Comparison of ENCODE assay signal across 8 cellular contexts in genomic region chr1:241356519-241357365, GRCh38. TPM values are rescaled to one million over a fixed set of nuclear protein-coding genes. Genes with fewer than 3 reads are reported as not detected.
A peak's percentile ranks its signal among the peaks of the same experiment; 100 is the strongest.
DNase-seq lines count a peak whose midpoint lies in the region; ATAC-seq, FAIRE-seq and TF ChIP-seq lines count a peak whose summit lies in the region.

Gene RGS7 (minus strand): TSS chr1:241357205.

- H3K4me3 ChIP-seq in A549, result peak within 1 kb of the TSS; percentile 68
- H3K4me3 ChIP-seq in astrocyte of the cerebellum (ENCODE audit: low read depth, low read length), result peak within 1 kb of the TSS; percentile 51

- TF ChIP-seq CTCF in A549 (IDR thresholded peaks at IDR 0.05) (no peak), astrocyte of the cerebellum (IDR thresholded peaks at IDR 0.05; ENCODE audit: low read depth, low read length, missing control alignments) (no peak)

- in situ Hi-C loops in astrocyte of the cerebellum (cut with HindIII; ENCODE audit: low sequenced_read_pairs), result no loop called here

- DNase-seq in A549 (ENCODE audit: low read depth in 1 of 2, low spot score in 1 of 2) (peak; percentile 19 to 36), GM18507 (ENCODE audit: extremely low spot score, insufficient read length, low read depth) (peak; percentile 5), NCI-H2227 (lab: John Stamatoyannopoulos, UW; ENCODE audit: unreplicated experiment) (peak; percentile 83), astrocyte of the cerebellum (ENCODE audit: low read depth) (no peak), hippocampal formation (lab: John Stamatoyannopoulos, UW) (peak; percentile 50 to 54), putamen (ENCODE audit: low spot score) (peak; percentile 76), AML-193 (lab: John Stamatoyannopoulos, UW) (no peak)

- peak within 1 kb of the TSS; percentile 95 for H3K4me2 ChIP-seq in A549

- ATAC-seq in A549, result peak; percentile 84 to 87
- ATAC-seq in HG02970 (IDR thresholded peaks at IDR 0.05; ENCODE audit: low FRiP score, unreplicated experiment), result peak; percentile 74

- TF ChIP-seq POLR2A in A549 (IDR thresholded peaks at IDR 0.05; ENCODE audit: low read length), result no peak

- 5% methylated on average over 2 of the region's 105 CpGs for WGBS in A549 (ENCODE audit: missing lambda C conversion rate)

- CTCF ChIA-PET in A549 (lab: Yijun Ruan, JAX), result interaction anchor here (1.0 to 1.2 kb wide), 2 partner anchors 625 to 665 kb away, joined by 3 to 4 read pairs; no protein-coding TSS in a partner anchor

- FAIRE-seq in A549 (lab: Jason Lieb, UNC) (no peak), GM18507 (lab: Jason Lieb, UNC) (no peak)

- no peak for TF ChIP-seq EP300 in A549 (IDR thresholded peaks at IDR 0.05)

- peaks cover 7% of the 10 kb centered on the region; the same call in 1 of the 3 replicates for H3K4me1 ChIP-seq in A549

- H3K27ac ChIP-seq in A549, result peak within 1 kb of the TSS in 1 of 2 experiments; percentile 67; a peak in 3 of 6 replicates

- POLR2A ChIA-PET in A549 (lab: Yijun Ruan, JAX), result no interaction called here

- no peaks in the 10 kb centered on the region for H3K9me3 ChIP-seq in A549

- TF ChIP-seq RAD21 in A549 (conservative IDR thresholded peaks at IDR 0.05 in 1 of 2, IDR thresholded peaks at IDR 0.05 in 1 of 2), result no peak

TF ChIP-seq in A549, 52 proteins besides CTCF, POLR2A, EP300 and RAD21:
- TF ChIP-seq HOXB13 (CRISPR knock-in tag; IDR thresholded peaks at IDR 0.05; ENCODE audit: low read depth) (no peak), CHD4 (IDR thresholded peaks at IDR 0.05; ENCODE audit: borderline replicate concordance) (no peak), HES2 (IDR thresholded peaks at IDR 0.05) (no peak), EHMT2 (IDR thresholded peaks at IDR 0.05; ENCODE audit: low read depth) (no peak), FOSL2 (IDR thresholded peaks at IDR 0.05) (no peak), FOSL2 (CRISPR knock-in tag; IDR thresholded peaks at IDR 0.05) (no peak), KDM1A (IDR thresholded peaks at IDR 0.05; ENCODE audit: low read depth) (no peak), TFCP2L1 (CRISPR knock-in tag; IDR thresholded peaks at IDR 0.05) (no peak), E2F6 (IDR thresholded peaks at IDR 0.05; ENCODE audit: borderline replicate concordance, low read depth) (peak; percentile 51; the same call in 1 of the 2 replicates), ELK1 (IDR thresholded peaks at IDR 0.05; ENCODE audit: low read depth, low read length) (no peak), REST (IDR thresholded peaks at IDR 0.05) (peak; percentile 65), MAZ (IDR thresholded peaks at IDR 0.05; ENCODE audit: borderline replicate concordance, low read depth, low read length) (no peak), ZFP36 (IDR thresholded peaks at IDR 0.05; ENCODE audit: borderline replicate concordance, partially characterized antibody) (no peak), BCL3 (IDR thresholded peaks at IDR 0.05) (no peak), CBX2 (IDR thresholded peaks at IDR 0.05; ENCODE audit: borderline replicate concordance, low read depth) (no peak), PBX3 (IDR thresholded peaks at IDR 0.05) (no peak)

RNA-seq across cellular contexts. Expression of gene RGS7, which starts in this region (rescaled TPM):
- polyA plus RNA-seq in A549 (2011; rRNA removed), result 0.07 and 0.08 TPM in 2 replicates
- not detected in 2 replicates for polyA plus RNA-seq in A549 (2012; cell fraction: cytosol; rRNA removed)
- polyA plus RNA-seq in A549 (2012; cell fraction: nucleus; rRNA removed), result 0.01 TPM in 1 of 2 replicates, not detected in the other
- polyA plus RNA-seq in A549 (2017; fragmentation: RNase III; extraction: RNeasy Plus Mini Kit Qiagen cat#74134 plus additional on column Dnase treatment), result not detected in 3 replicates
- not detected in 2 replicates for polyA minus RNA-seq in A549 (2011; rRNA and poly(A)+ RNA removed)

Comparison
In these comparisons a context has a peak if more than half of its experiments do, and no peak if none do; other contexts are left out.
1. Peak in DNase-seq, ATAC-seq, H3K4me3 ChIP-seq and H3K4me2 ChIP-seq in A549; RNA of the gene not detected or under 1 TPM.
2. DNase-seq: peak in GM18507 (single experiment), NCI-H2227 (single experiment), hippocampal formation (2 of 2) and putamen (single experiment); none in astrocyte of the cerebellum (single experiment) and AML-193 (0 of 2).